In genomic region chr19:24000656-24001055, GRCh38 we compare ENCODE assay signal across 24 cellular contexts.
"Had no signal": no experiment of that assay in that cellular context is flagged by ENCODE, and none has a peak within 500 bp of the region (broad histone marks: within the 10 kb centered on the region; RNA-seq: fewer than 3 reads in every experiment).

No MANE protein-coding gene starts in this region.

- ATAC-seq: activated CD8-positive, alpha-beta T cell treated with anti-CD3 and anti-CD28 coated beads for 36 hours; activated T-helper 17 cell treated with anti-CD3 and anti-CD28 coated beads, Interleukin-2, amount 50 U/mL, for 72 hours; body of pancreas; stimulated activated effector memory CD8-positive, alpha-beta T cell treated with anti-CD3 and anti-CD28 coated beads, Interleukin-12 subunit alpha, Interleukin-12 subunit beta, amount 100 ng/mL, for 72 hours had no signal

- H3K27ac ChIP-seq: body of pancreas, colonic mucosa, sigmoid colon, stomach, testis, upper lobe of left lung had no signal

- DNase-seq: activated CD4-positive, alpha-beta T cell treated with anti-CD3 and anti-CD28 coated beads, Interleukin-2, amount 10 ng/mL, durations not matched to agents 24 days and 14 days; activated CD8-positive, alpha-beta T cell treated with anti-CD3 and anti-CD28 coated beads for 36 hours; activated naive CD4-positive, alpha-beta T cell treated with Interleukin-2 at 50 U/mL for 16 hours; activated naive CD8-positive, alpha-beta T cell treated with anti-CD3 and anti-CD28 coated beads, Interleukin-2, amount 10 ng/mL, durations not matched to agents 7 days and 5 days; activated T-cell treated with anti-CD3 and anti-CD28 coated beads, Interleukin-2, amount 50 U/mL, for 1 hour; amygdala; body of pancreas; colonic mucosa; endodermal cell; erythroblast; hypothalamus; islet precursor cell; midbrain; nucleus accumbens; posterior cingulate gyrus; sigmoid colon; stimulated activated CD4-positive, alpha-beta T cell treated with anti-CD3 and anti-CD28 coated beads, Interleukin-4, amount 100 ng/mL, for 24 hours; stomach; testis had no signal

- H3K9me3 ChIP-seq: body of pancreas, colonic mucosa, testis had no signal

- FAIRE-seq: frontal cortex had no signal

- H3K4me3 ChIP-seq: body of pancreas, colonic mucosa, lung, sigmoid colon, stomach, testis, upper lobe of left lung had no signal

- H3K27me3 ChIP-seq: body of pancreas, colonic mucosa, sigmoid colon, stomach, testis, upper lobe of left lung had no signal

- H3K36me3 ChIP-seq: colonic mucosa, sigmoid colon, stomach, upper lobe of left lung had no signal

- H3K4me1 ChIP-seq: body of pancreas, colonic mucosa, sigmoid colon, stomach, testis, upper lobe of left lung had no signal
